9 cellular contexts compared by ENCODE assay signal in the genomic region with DNA sequence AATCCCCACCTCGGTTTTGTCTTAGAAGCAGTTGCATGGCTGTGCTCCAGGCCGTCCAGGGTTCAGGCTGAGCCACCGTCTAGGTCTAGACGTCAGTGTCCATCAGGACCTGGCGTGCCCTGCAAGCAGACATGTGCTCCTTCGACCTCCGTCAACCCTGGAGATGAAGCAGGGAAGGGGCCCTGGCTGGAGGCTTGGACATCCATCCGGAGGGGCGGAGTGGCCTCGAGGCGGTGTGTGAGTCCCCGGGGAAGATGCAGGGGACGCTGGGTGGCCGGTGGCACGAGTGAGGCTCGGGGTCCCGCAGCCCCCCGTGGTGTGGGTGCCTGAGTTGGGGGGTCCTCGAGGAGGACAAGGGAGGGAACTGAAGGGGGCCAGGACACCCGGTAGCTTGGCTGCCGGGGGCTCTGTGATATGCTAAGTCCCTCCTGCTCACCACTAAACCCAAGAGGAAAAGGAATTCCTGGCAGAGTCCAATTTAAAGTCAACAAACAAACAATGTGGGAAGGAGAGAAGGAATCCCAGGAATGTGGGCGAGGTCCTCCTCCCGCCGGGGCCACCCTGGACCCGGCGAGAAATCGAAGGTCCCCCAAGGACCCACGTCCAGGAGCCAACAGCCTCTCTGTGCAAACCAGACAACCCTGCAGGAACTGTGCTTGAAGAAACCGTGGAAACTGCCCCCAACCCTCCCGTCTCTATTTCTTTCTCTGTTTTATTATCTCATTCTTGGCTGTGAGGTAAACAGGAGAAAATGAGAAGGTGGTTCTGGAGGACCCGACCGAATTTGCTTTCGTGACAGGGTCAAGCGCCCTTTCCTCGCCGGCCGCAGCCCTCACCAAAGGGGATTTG. TPM values are rescaled to one million over a fixed set of nuclear protein-coding genes. Genes with fewer than 3 reads are reported as not detected.
DNase-seq lines count a peak whose midpoint lies in the region; ATAC-seq and TF ChIP-seq lines count a peak whose summit lies in the region.
"Had no signal": no experiment of that assay in that cellular context is flagged by ENCODE, and none has a peak within 500 bp of the region (broad histone marks: within the 10 kb centered on the region; RNA-seq: fewer than 3 reads in every experiment).

No MANE protein-coding gene starts in this region.

- no peaks in the 10 kb centered on the region for H3K27me3 ChIP-seq in MG63
- H3K27me3 ChIP-seq in endodermal cell (ENCODE audit: control insufficient read depth, insufficient read depth, low read length, poor library complexity, severe bottlenecking), result no peaks in the 10 kb centered on the region
- H3K27me3 ChIP-seq in lower lobe of right lung (ENCODE audit: low read depth), result no peaks in the 10 kb centered on the region
- no peaks in the 10 kb centered on the region for H3K27me3 ChIP-seq in aorta (ENCODE audit: control insufficient read depth in 1 of 2, insufficient read depth in 2 of 2, low read length in 1 of 2)
- H3K27me3 ChIP-seq: foreskin keratinocyte had no signal

- peak overlapping the region; percentile 72 for H3K27ac ChIP-seq in endodermal cell (ENCODE audit: low read depth, low read length)
- peak overlapping the region; percentile 83 for H3K27ac ChIP-seq in lower lobe of right lung
- H3K27ac ChIP-seq in aorta (ENCODE audit: low read depth in 1 of 2, low read length in 2 of 2), result no peak overlapping the region
- H3K27ac ChIP-seq: foreskin keratinocyte had no signal

- peaks cover 3% of the 10 kb centered on the region for H3K9me3 Mint-ChIP-seq in endodermal cell

- intact Hi-C loops in lower lobe of right lung (cut with DNase I) (no loop called here), aorta (cut with DNase I) (no loop called here)

- DNase-seq in MG63, result peak; percentile 58
- DNase-seq in endodermal cell, result peak; percentile 86
- no peak for DNase-seq in lower lobe of right lung
- DNase-seq in aorta, result no peak
- DNase-seq in T-helper 1 cell, result no peak
- DNase-seq in RKO (ENCODE audit: low spot score), result no peak
- no peak for DNase-seq in effector CD4-positive, alpha-beta T cell
- DNase-seq: KG1 had no signal

- TF ChIP-seq CTCF in endodermal cell (conservative IDR thresholded peaks at IDR 0.05) (no peak), lower lobe of right lung (IDR thresholded peaks at IDR 0.05) (no peak)

- peak overlapping the region; percentile 99 for H3K27ac Mint-ChIP-seq in endodermal cell

- peak overlapping the region; percentile 35 for H3K4me3 ChIP-seq in MG63
- H3K4me3 ChIP-seq in endodermal cell (ENCODE audit: low read length), result peak overlapping the region; percentile 81
- peak overlapping the region; percentile 52 for H3K4me3 ChIP-seq in lower lobe of right lung
- H3K4me3 ChIP-seq in aorta (ENCODE audit: low read length in 2 of 2), result no peak overlapping the region

- H3K27me3 Mint-ChIP-seq in endodermal cell (ENCODE audit: insufficient read depth), result no peaks in the 10 kb centered on the region

- 24 to 26% methylated on average over 21 to 37 of the region's 37 CpGs for WGBS in endodermal cell (ENCODE audit: insufficient coverage in 1 of 2, insufficient read length in 1 of 2), 2 experiments
- 22 to 25% methylated on average over 37 of the region's 37 CpGs for WGBS in aorta, 2 donors

- ATAC-seq in lower lobe of right lung, result peak; percentile 72 to 82
- peak; percentile 57 for ATAC-seq in aorta (ENCODE audit: low FRiP score)
- ATAC-seq: foreskin keratinocyte had no signal

- peaks cover 17% of the 10 kb centered on the region for H3K36me3 Mint-ChIP-seq in endodermal cell (ENCODE audit: low read depth)

- no peaks in the 10 kb centered on the region for H3K4me1 ChIP-seq in endodermal cell (ENCODE audit: control insufficient read depth, insufficient read depth, low read length)
- H3K4me1 ChIP-seq in lower lobe of right lung, result peaks cover 40% of the 10 kb centered on the region
- H3K4me1 ChIP-seq in aorta (ENCODE audit: control insufficient read depth in 1 of 2, insufficient read depth in 2 of 2, low read length in 2 of 2), result no peaks in the 10 kb centered on the region
- H3K4me1 ChIP-seq: foreskin keratinocyte had no signal

- peak overlapping the region; percentile 98 for H3K9ac ChIP-seq in endodermal cell (ENCODE audit: extremely low read depth, low read length, poor library complexity, severe bottlenecking)

- H3K4me1 Mint-ChIP-seq in endodermal cell, result peaks cover 14% of the 10 kb centered on the region

- H3K9me3 ChIP-seq in MG63 (no peaks in the 10 kb centered on the region), endodermal cell (ENCODE audit: control insufficient read depth, low read length) (no peaks in the 10 kb centered on the region), lower lobe of right lung (no peaks in the 10 kb centered on the region), aorta (ENCODE audit: control insufficient read depth, low read length) (no peaks in the 10 kb centered on the region)

- H3K36me3 ChIP-seq in MG63, result no peaks in the 10 kb centered on the region
- H3K36me3 ChIP-seq in endodermal cell (ENCODE audit: control insufficient read depth, insufficient read depth, low read length), result no peaks in the 10 kb centered on the region
- H3K36me3 ChIP-seq in lower lobe of right lung, result peaks cover under 1% of the 10 kb centered on the region
- no peaks in the 10 kb centered on the region for H3K36me3 ChIP-seq in aorta (ENCODE audit: control insufficient read depth in 1 of 2, insufficient read depth in 2 of 2, low read length in 1 of 2)

- peak overlapping the region; percentile 58 for H3K4me3 Mint-ChIP-seq in endodermal cell

RNA-seq across cellular contexts. Expression of a gene that starts 14.8 kb away (rescaled TPM):
- 197 and 260 TPM in 2 replicates for total RNA-seq in MG63 (2014; rRNA removed; shearing (Covaris generic); ENCODE audit: low replicate concordance)
- total RNA-seq in endodermal cell, result 100 to 1,000 TPM; 647 to 694 TPM
- 360 TPM for polyA plus RNA-seq in endodermal cell (2013, experiment 1 of 2)
- 328 TPM for polyA plus RNA-seq in endodermal cell (2013, experiment 2 of 2)
- 254 TPM for total RNA-seq in lower lobe of right lung
- total RNA-seq in aorta, result 100 to 1,000 TPM; 192 to 218 TPM
- polyA plus RNA-seq in aorta, result 10 to 100 TPM; 46.7 to 90.4 TPM

RNA-seq across cellular contexts. Expression of a gene that starts 31.5 kb away (rescaled TPM):
- not detected in 2 replicates for total RNA-seq in MG63 (2014; rRNA removed; shearing (Covaris generic); ENCODE audit: low replicate concordance)
- under 1 TPM in 1 of 2 donors, not detected in 1; 0.11 TPM for total RNA-seq in endodermal cell
- polyA plus RNA-seq in endodermal cell (2013, experiment 1 of 2), result 0.18 TPM
- polyA plus RNA-seq in endodermal cell (2013, experiment 2 of 2), result 0.21 TPM
- 8.9 TPM for total RNA-seq in lower lobe of right lung
- under 1 TPM in 1 of 2 donors, not detected in 1; 0.12 TPM for total RNA-seq in aorta
- polyA plus RNA-seq in aorta, result 10 to 100 TPM in 1 of 2 donors, 1 to 10 TPM in 1; 1.0 to 53.3 TPM

RNA-seq across cellular contexts. Expression of a gene that starts 39.3 kb away (rescaled TPM):
- total RNA-seq in MG63 (2014; rRNA removed; shearing (Covaris generic); ENCODE audit: low replicate concordance), result not detected in 2 replicates
- total RNA-seq in endodermal cell (100 to 1,000 TPM; 110 to 111 TPM), lower lobe of right lung (2.1 TPM), aorta (not detected)
- 157 TPM for polyA plus RNA-seq in endodermal cell (2013, experiment 1 of 2)
- 150 TPM for polyA plus RNA-seq in endodermal cell (2013, experiment 2 of 2)
- not detected for polyA plus RNA-seq in aorta
- total RNA-seq: foreskin keratinocyte had no signal

RNA-seq across cellular contexts. Expression of a gene that starts 45.2 kb away (rescaled TPM):
- total RNA-seq in MG63 (2014; rRNA removed; shearing (Covaris generic); ENCODE audit: low replicate concordance), result not detected in 2 replicates
- 1 to 10 TPM; 2.5 to 3.7 TPM for total RNA-seq in endodermal cell
- 1.2 TPM for polyA plus RNA-seq in endodermal cell (2013, experiment 1 of 2)
- 1.2 TPM for polyA plus RNA-seq in endodermal cell (2013, experiment 2 of 2)
- 1.7 TPM for total RNA-seq in lower lobe of right lung
- under 1 TPM in 1 of 2 donors, not detected in 1; 0.72 TPM for total RNA-seq in aorta
- under 1 TPM in 1 of 2 donors, not detected in 1; 0.49 TPM for polyA plus RNA-seq in aorta
- total RNA-seq: foreskin keratinocyte had no signal

RNA-seq across cellular contexts. Expression of a gene that starts 58.4 kb away (rescaled TPM):
- total RNA-seq in MG63 (2014; rRNA removed; shearing (Covaris generic); ENCODE audit: low replicate concordance), result not detected in 2 replicates
- total RNA-seq in endodermal cell (not detected), lower lobe of right lung (not detected), aorta (not detected)
- 0.61 TPM for polyA plus RNA-seq in endodermal cell (2013, experiment 1 of 2)
- polyA plus RNA-seq in endodermal cell (2013, experiment 2 of 2), result 0.29 TPM
- polyA plus RNA-seq in aorta, result not detected
- total RNA-seq: foreskin keratinocyte had no signal
- polyA plus RNA-seq: foreskin keratinocyte had no signal

Comparison
In these comparisons a context has a peak if more than half of its experiments do, and no peak if none do; other contexts are left out.
1. DNase-seq: peak in MG63 (single experiment) and endodermal cell (single experiment); none in lower lobe of right lung (single experiment), aorta (0 of 2), T-helper 1 cell (0 of 5), RKO (single experiment) and effector CD4-positive, alpha-beta T cell (single experiment).
2. H3K4me3 ChIP-seq: peak in MG63 (single experiment), endodermal cell (single experiment) and lower lobe of right lung (single experiment); none in aorta (0 of 2).
3. H3K27ac ChIP-seq: peak in endodermal cell (single experiment) and lower lobe of right lung (single experiment); none in aorta (0 of 2).
4. RNA of a gene that starts 39.3 kb away (total RNA-seq): 110 to 111 TPM in endodermal cell; 2.1 TPM in lower lobe of right lung (single experiment), not detected in aorta and not detected in MG63; every median in the first group is over 10 times any median in the second.